8 cellular contexts compared by ENCODE assay signal in the genomic region with DNA sequence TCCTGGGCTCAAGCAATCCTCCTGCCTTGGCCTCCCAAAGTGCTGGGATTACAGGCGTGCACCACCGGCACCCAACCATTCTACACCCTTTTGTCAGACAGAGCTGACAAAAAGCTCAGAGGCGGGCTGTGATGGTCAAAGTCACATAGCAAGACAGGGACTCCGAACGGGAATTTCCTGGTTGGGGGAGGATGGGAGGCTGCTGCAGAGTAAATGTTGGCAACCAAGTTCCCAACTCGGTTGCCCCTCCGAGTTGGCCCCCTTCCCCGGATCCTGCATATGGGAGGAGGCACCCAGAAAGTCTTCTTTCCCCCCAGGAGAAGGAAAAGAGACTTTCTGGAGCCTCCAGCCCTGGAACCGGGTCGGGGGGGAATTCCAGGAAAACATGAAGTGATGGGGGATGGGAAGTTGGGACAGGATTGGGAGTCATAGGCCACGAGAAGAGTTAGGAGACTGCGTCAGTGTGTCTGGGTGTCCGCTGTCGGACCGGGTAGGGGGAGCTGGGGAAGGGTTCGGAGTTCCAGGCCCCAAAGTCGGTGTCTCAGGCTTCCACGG. TPM values are rescaled to one million over a fixed set of nuclear protein-coding genes. Genes with fewer than 3 reads are reported as not detected.
DNase-seq lines count a peak whose midpoint lies in the region; ATAC-seq, FAIRE-seq and TF ChIP-seq lines count a peak whose summit lies in the region.

No MANE protein-coding gene starts in this region.

- TF ChIP-seq POLR2A in endothelial cell of umbilical vein (IDR thresholded peaks at IDR 0.05; ENCODE audit: low read depth, low read length), result no peak

- H3K9me3 ChIP-seq in NT2/D1 (ENCODE audit: insufficient read depth, low read length) (no peaks in the 10 kb centered on the region), endothelial cell of umbilical vein (replicated peaks; ENCODE audit: control insufficient read depth, insufficient read depth, low read length) (no peaks in the 10 kb centered on the region)

- peak overlapping the region; percentile 64 for H3K27ac ChIP-seq in endothelial cell of umbilical vein (ENCODE audit: insufficient read depth, low read depth, low read length)

- peak overlapping the region; percentile 79 for H2AFZ ChIP-seq in endothelial cell of umbilical vein (ENCODE audit: low read depth, low read length)

- peaks cover 8% of the 10 kb centered on the region for H3K27me3 ChIP-seq in NT2/D1 (ENCODE audit: insufficient read depth, insufficient read length)
- H3K27me3 ChIP-seq in endothelial cell of umbilical vein (ENCODE audit: control insufficient read depth in 2 of 2, insufficient read depth in 2 of 2, low read length in 2 of 2), result no peaks in the 10 kb centered on the region

- BruUV-seq in endothelial cell of umbilical vein (replicated peaks; lab: Mats Ljungman, UMichigan), result no TSS peak

- TF ChIP-seq CTCF in endothelial cell of umbilical vein (IDR thresholded peaks at IDR 0.05; ENCODE audit: extremely low read depth in 1 of 2, insufficient read depth in 1 of 2, low read depth in 1 of 2, low read length in 2 of 2) (no peak), natural killer cell (IDR thresholded peaks at IDR 0.05) (no peak)

- H3K27ac Mint-ChIP-seq in natural killer cell, result peak overlapping the region; percentile 78 to 91

- DNase-seq in AG20443 (ENCODE audit: low spot score) (peak; percentile 63), NT2/D1 (ENCODE audit: low read depth, low spot score) (no peak), endothelial cell of umbilical vein (ENCODE audit: low read depth, low spot score) (no peak), natural killer cell (no peak), hypothalamus (lab: John Stamatoyannopoulos, UW) (no peak), DMS79 (lab: John Stamatoyannopoulos, UW) (no peak), HuH-7.5 (ENCODE audit: low spot score) (no peak)

- H3K4me1 ChIP-seq in NT2/D1 (ENCODE audit: insufficient read depth, insufficient read length) (peaks cover 3% of the 10 kb centered on the region), endothelial cell of umbilical vein (ENCODE audit: control insufficient read depth, extremely low read depth, insufficient read depth, low read length) (peaks cover 11% of the 10 kb centered on the region)

- FAIRE-seq in endothelial cell of umbilical vein (lab: Jason Lieb, UNC), result no peak

- intact Hi-C loops in endothelial cell of umbilical vein (cut with micrococcal nuclease), result loop anchor here (1.0 kb wide), 5 partner anchors 17 to 166 kb away; no protein-coding TSS in a partner anchor
- intact Hi-C loops in natural killer cell (cut with micrococcal nuclease), result loop anchor here (1.0 to 5.0 kb wide), 2 partner anchors 125 to 166 kb away; no protein-coding TSS in a partner anchor

- H3K4me3 ChIP-seq in NT2/D1 (ENCODE audit: insufficient read length, low read depth), result peak overlapping the region; percentile 78
- H3K4me3 ChIP-seq in endothelial cell of umbilical vein (replicated peaks in 1 of 3; ENCODE audit: insufficient read depth in 1 of 3, low read depth in 1 of 3, low read length in 3 of 3), result peak overlapping the region; percentile 10 to 85 (median 60)

- peak overlapping the region; percentile 60 for H3K4me2 ChIP-seq in endothelial cell of umbilical vein (ENCODE audit: insufficient read depth, low read length)

- no peak for ATAC-seq in natural killer cell
- ATAC-seq in HG02610 (IDR thresholded peaks at IDR 0.05; ENCODE audit: unreplicated experiment), result no peak

- no peaks in the 10 kb centered on the region for H3K36me3 Mint-ChIP-seq in natural killer cell

- no peaks in the 10 kb centered on the region for H4K20me1 ChIP-seq in endothelial cell of umbilical vein (replicated peaks; ENCODE audit: control insufficient read depth, extremely low read depth, insufficient read depth, low read length)

- peaks cover 7 to 18% of the 10 kb centered on the region in 2 donors for H3K4me1 Mint-ChIP-seq in natural killer cell

- POLR2A ChIA-PET in endothelial cell of umbilical vein (lab: Charles Lee), result interaction anchor here (0.5 to 1.0 kb wide), 3 partner anchors 8 to 123 kb away, joined by 3 read pairs; no protein-coding TSS in a partner anchor

- H3K9me3 Mint-ChIP-seq in natural killer cell, result no peaks in the 10 kb centered on the region

- dilution Hi-C loops in endothelial cell of umbilical vein (cut with MboI; ENCODE audit: extremely low pct_ligation_motif_present, low sequenced_read_pairs), result no loop called here

- H3K36me3 ChIP-seq in NT2/D1 (ENCODE audit: insufficient read depth, insufficient read length, low read length) (peaks cover 37% of the 10 kb centered on the region), endothelial cell of umbilical vein (ENCODE audit: control insufficient read depth in 2 of 2, extremely low read depth in 1 of 2, insufficient read depth in 2 of 2, low read length in 2 of 2) (peaks cover 4 to 9% of the 10 kb centered on the region in 2 experiments)

- H3K4me3 Mint-ChIP-seq in natural killer cell, result peak overlapping the region; percentile 87

- no peaks in the 10 kb centered on the region for H3K79me2 ChIP-seq in endothelial cell of umbilical vein (ENCODE audit: control insufficient read depth, insufficient read depth, low read length)

- H3K27me3 Mint-ChIP-seq in natural killer cell (ENCODE audit: low read depth in 2 of 2), result no peaks in the 10 kb centered on the region

- CTCF ChIA-PET in endothelial cell of umbilical vein (lab: Charles Lee), result interaction anchor here (0.6 to 7.5 kb wide), 53 partner anchors 8 to 529 kb away, joined by 3 to 231 read pairs (median 5); partner anchors contain the start of genes LIMK2, MORC2, PIK3IP1 and PLA2G3

- no peaks in the 10 kb centered on the region for H3K9me1 ChIP-seq in endothelial cell of umbilical vein (replicated peaks; ENCODE audit: control insufficient read depth, extremely low read depth, insufficient read depth, low read length)

- H3K9ac ChIP-seq in NT2/D1 (ENCODE audit: insufficient read length, low read depth), result peak overlapping the region; percentile 83
- peak overlapping the region; percentile 70 for H3K9ac ChIP-seq in endothelial cell of umbilical vein (replicated peaks; ENCODE audit: extremely low read depth, insufficient read depth, low read length)

RNA-seq across cellular contexts. Expression of gene SELENOM, which starts 0.6 kb away (rescaled TPM):
- total RNA-seq in endothelial cell of umbilical vein (29.6 TPM in 2 replicates), natural killer cell (10 to 100 TPM in 2 of 3 donors, 1 to 10 TPM in 1; 8.1 to 14.0 (median 10.6) TPM)
- 87.1 and 132 TPM in 2 replicates for polyA plus RNA-seq in endothelial cell of umbilical vein
- polyA plus RNA-seq in endothelial cell of umbilical vein (2011; cell fraction: cytosol; rRNA removed), result 35.4 and 66.1 TPM in 2 replicates
- polyA plus RNA-seq in endothelial cell of umbilical vein (2011; cell fraction: nucleus; rRNA removed), result 27.3 and 31.4 TPM in 2 replicates
- polyA plus RNA-seq in endothelial cell of umbilical vein (2012), result 26.4 and 50.3 TPM in 2 replicates
- polyA minus RNA-seq in endothelial cell of umbilical vein, result 12.0 and 16.9 TPM in 2 replicates
- 1.4 TPM for polyA minus RNA-seq in endothelial cell of umbilical vein (2011; cell fraction: cytosol; rRNA and poly(A)+ RNA removed)
- 9.3 and 15.6 TPM in 2 replicates for polyA minus RNA-seq in endothelial cell of umbilical vein (2011; cell fraction: nucleus; rRNA and poly(A)+ RNA removed)

RNA-seq across cellular contexts. Expression of gene INPP5J, which starts 16.0 kb away (rescaled TPM):
- total RNA-seq in endothelial cell of umbilical vein (0.49 and 0.65 TPM in 2 replicates), natural killer cell (not detected)
- polyA plus RNA-seq in endothelial cell of umbilical vein, result 0.43 and 0.59 TPM in 2 replicates
- polyA plus RNA-seq in endothelial cell of umbilical vein (2011; cell fraction: cytosol; rRNA removed), result 0.25 and 0.45 TPM in 2 replicates
- polyA plus RNA-seq in endothelial cell of umbilical vein (2011; cell fraction: nucleus; rRNA removed), result 2.2 and 2.4 TPM in 2 replicates
- 0.32 and 0.44 TPM in 2 replicates for polyA plus RNA-seq in endothelial cell of umbilical vein (2012)
- 0.39 and 1.0 TPM in 2 replicates for polyA minus RNA-seq in endothelial cell of umbilical vein
- 5.3 TPM for polyA minus RNA-seq in endothelial cell of umbilical vein (2011; cell fraction: cytosol; rRNA and poly(A)+ RNA removed)
- polyA minus RNA-seq in endothelial cell of umbilical vein (2011; cell fraction: nucleus; rRNA and poly(A)+ RNA removed), result 0.53 and 0.58 TPM in 2 replicates

RNA-seq across cellular contexts. Expression of gene SMTN, which starts 25.6 kb away (rescaled TPM):
- total RNA-seq in endothelial cell of umbilical vein (197 and 201 TPM in 2 replicates), natural killer cell (1 to 10 TPM; 2.1 to 4.3 (median 3.6) TPM)
- polyA plus RNA-seq in endothelial cell of umbilical vein, result 56.0 and 59.0 TPM in 2 replicates
- polyA plus RNA-seq in endothelial cell of umbilical vein (2011; cell fraction: cytosol; rRNA removed), result 34.9 and 37.7 TPM in 2 replicates
- 164 and 190 TPM in 2 replicates for polyA plus RNA-seq in endothelial cell of umbilical vein (2011; cell fraction: nucleus; rRNA removed)
- polyA plus RNA-seq in endothelial cell of umbilical vein (2012), result 51.7 and 108 TPM in 2 replicates
- 37.2 and 45.0 TPM in 2 replicates for polyA minus RNA-seq in endothelial cell of umbilical vein
- polyA minus RNA-seq in endothelial cell of umbilical vein (2011; cell fraction: cytosol; rRNA and poly(A)+ RNA removed), result 7.0 TPM
- 46.6 and 75.9 TPM in 2 replicates for polyA minus RNA-seq in endothelial cell of umbilical vein (2011; cell fraction: nucleus; rRNA and poly(A)+ RNA removed)

RNA-seq across cellular contexts. Expression of gene PLA2G3, which starts 33.6 kb away (rescaled TPM):
- total RNA-seq in endothelial cell of umbilical vein, result 0.75 and 1.0 TPM in 2 replicates
- 0.84 and 0.91 TPM in 2 replicates for polyA plus RNA-seq in endothelial cell of umbilical vein
- 0.50 and 0.55 TPM in 2 replicates for polyA plus RNA-seq in endothelial cell of umbilical vein (2011; cell fraction: cytosol; rRNA removed)
- polyA plus RNA-seq in endothelial cell of umbilical vein (2011; cell fraction: nucleus; rRNA removed), result 0.43 and 0.49 TPM in 2 replicates
- 0.16 and 0.25 TPM in 2 replicates for polyA plus RNA-seq in endothelial cell of umbilical vein (2012)
- polyA minus RNA-seq in endothelial cell of umbilical vein, result 0.41 and 0.76 TPM in 2 replicates
- polyA minus RNA-seq in endothelial cell of umbilical vein (2011; cell fraction: cytosol; rRNA and poly(A)+ RNA removed), result not detected
- 0.14 and 0.29 TPM in 2 replicates for polyA minus RNA-seq in endothelial cell of umbilical vein (2011; cell fraction: nucleus; rRNA and poly(A)+ RNA removed)
- total RNA-seq in natural killer cell, result not detected

RNA-seq across cellular contexts. Expression of gene RNF185, which starts 53.3 kb away (rescaled TPM):
- total RNA-seq in endothelial cell of umbilical vein, result 28.5 and 29.7 TPM in 2 replicates
- 30.5 and 35.4 TPM in 2 replicates for polyA plus RNA-seq in endothelial cell of umbilical vein
- 25.3 and 30.1 TPM in 2 replicates for polyA plus RNA-seq in endothelial cell of umbilical vein (2011; cell fraction: cytosol; rRNA removed)
- polyA plus RNA-seq in endothelial cell of umbilical vein (2011; cell fraction: nucleus; rRNA removed), result 33.8 and 35.9 TPM in 2 replicates
- 20.5 and 24.0 TPM in 2 replicates for polyA plus RNA-seq in endothelial cell of umbilical vein (2012)
- polyA minus RNA-seq in endothelial cell of umbilical vein, result 47.5 and 49.4 TPM in 2 replicates
- polyA minus RNA-seq in endothelial cell of umbilical vein (2011; cell fraction: cytosol; rRNA and poly(A)+ RNA removed), result 5.9 TPM
- polyA minus RNA-seq in endothelial cell of umbilical vein (2011; cell fraction: nucleus; rRNA and poly(A)+ RNA removed), result 13.4 and 16.1 TPM in 2 replicates
- total RNA-seq in natural killer cell, result 10 to 100 TPM; 12.4 to 15.0 (median 13.2) TPM

Comparison
In these comparisons a context has a peak if more than half of its experiments do, and no peak if none do; other contexts are left out.
1. RNA of gene SMTN, which starts 25.6 kb away (total RNA-seq): 197 to 201 TPM in endothelial cell of umbilical vein; 2.1 to 4.3 TPM in natural killer cell; every median in the first group is over 10 times any median in the second.